ENCODE assay signal across 8 cellular contexts in the genomic region with DNA sequence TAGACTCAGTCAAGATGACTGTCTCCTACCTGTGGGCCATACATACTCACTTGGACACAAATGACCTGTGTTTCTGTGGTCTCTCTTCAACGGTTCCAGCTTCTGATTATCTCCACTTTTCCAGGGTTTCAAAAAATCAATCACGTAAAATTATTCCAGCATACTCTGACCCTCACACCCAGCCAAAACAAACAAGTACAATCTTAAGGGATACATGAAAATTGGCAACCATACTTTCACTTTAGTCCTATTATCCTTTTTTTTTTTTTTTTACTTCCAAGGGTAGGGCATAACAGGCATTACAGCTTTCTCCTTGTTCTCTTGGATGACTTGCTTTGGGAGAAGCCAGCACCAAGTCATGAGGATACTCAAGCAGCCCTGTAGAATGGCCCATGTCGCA.
"Had no signal": no experiment of that assay in that cellular context is flagged by ENCODE, and none has a peak within 500 bp of the region (broad histone marks: within the 10 kb centered on the region; RNA-seq: fewer than 3 reads in every experiment).

No MANE protein-coding gene starts in this region.

- ATAC-seq: GM23338, HCT116, HepG2 had no signal

- H2AFZ ChIP-seq: GM23338 had no signal

- H3K9me3 ChIP-seq: HAP-1 had no signal

- H3K27ac ChIP-seq: HL-60 had no signal

- H3K4me2 ChIP-seq: GM23338 had no signal

- H3K4me1 ChIP-seq: HAP-1 had no signal

- H3K4me3 ChIP-seq: GM23338, HAP-1 had no signal

- DNase-seq: H7, HFFc6, KG1 had no signal

- FAIRE-seq: HepG2 had no signal

- H3K36me3 ChIP-seq: HAP-1 had no signal
